ENCODE assay signal across 1 cellular context in the genomic region with DNA sequence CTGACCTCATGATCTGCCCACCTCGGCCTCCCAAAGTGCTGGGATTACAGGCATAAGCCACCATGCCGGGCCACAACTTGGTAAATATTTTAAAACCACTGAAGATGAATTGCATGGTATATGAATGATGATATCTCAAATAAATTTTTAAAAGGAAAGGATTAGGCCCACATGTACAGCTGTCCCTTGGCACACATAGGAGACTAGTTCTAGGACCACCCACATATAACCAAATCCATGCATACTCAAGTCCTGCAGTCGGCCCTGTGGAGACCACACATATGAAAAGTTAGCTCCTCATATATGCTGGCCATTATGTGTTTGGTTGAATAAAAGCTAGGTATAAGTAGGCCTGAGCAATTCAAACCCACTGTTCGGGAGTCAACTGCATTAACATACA.
TF ChIP-seq lines count a peak whose summit lies in the region.

No MANE protein-coding gene starts in this region.

TF ChIP-seq in HepG2, 621 proteins besides CTCF, POLR2A, EP300 and RAD21:
- TF ChIP-seq, protein P1, sequence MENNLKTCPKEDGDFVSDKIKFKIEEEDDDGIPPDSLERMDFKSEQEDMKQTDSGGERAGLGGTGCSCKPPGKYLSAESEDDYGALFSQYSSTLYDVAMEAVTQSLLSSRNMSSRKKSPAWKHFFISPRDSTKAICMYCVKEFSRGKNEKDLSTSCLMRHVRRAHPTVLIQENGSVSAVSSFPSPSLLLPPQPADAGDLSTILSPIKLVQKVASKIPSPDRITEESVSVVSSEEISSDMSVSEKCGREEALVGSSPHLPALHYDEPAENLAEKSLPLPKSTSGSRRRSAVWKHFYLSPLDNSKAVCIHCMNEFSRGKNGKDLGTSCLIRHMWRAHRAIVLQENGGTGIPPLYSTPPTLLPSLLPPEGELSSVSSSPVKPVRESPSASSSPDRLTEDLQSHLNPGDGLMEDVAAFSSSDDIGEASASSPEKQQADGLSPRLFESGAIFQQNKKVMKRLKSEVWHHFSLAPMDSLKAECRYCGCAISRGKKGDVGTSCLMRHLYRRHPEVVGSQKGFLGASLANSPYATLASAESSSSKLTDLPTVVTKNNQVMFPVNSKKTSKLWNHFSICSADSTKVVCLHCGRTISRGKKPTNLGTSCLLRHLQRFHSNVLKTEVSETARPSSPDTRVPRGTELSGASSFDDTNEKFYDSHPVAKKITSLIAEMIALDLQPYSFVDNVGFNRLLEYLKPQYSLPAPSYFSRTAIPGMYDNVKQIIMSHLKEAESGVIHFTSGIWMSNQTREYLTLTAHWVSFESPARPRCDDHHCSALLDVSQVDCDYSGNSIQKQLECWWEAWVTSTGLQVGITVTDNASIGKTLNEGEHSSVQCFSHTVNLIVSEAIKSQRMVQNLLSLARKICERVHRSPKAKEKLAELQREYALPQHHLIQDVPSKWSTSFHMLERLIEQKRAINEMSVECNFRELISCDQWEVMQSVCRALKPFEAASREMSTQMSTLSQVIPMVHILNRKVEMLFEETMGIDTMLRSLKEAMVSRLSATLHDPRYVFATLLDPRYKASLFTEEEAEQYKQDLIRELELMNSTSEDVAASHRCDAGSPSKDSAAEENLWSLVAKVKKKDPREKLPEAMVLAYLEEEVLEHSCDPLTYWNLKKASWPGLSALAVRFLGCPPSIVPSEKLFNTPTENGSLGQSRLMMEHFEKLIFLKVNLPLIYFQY (CRISPR knock-in tag; IDR thresholded peaks at IDR 0.05; ENCODE audit: borderline replicate concordance): no peak
- TF ChIP-seq GPN1 (CRISPR knock-in tag; IDR thresholded peaks at IDR 0.05; ENCODE audit: borderline replicate concordance) (no peak), ZBTB38 (CRISPR knock-in tag; IDR thresholded peaks at IDR 0.05) (no peak), KLF9 (CRISPR knock-in tag; IDR thresholded peaks at IDR 0.05; ENCODE audit: low read depth) (no peak), ZKSCAN5 (CRISPR knock-in tag; IDR thresholded peaks at IDR 0.05) (no peak), ZNF34 (CRISPR knock-in tag; IDR thresholded peaks at IDR 0.05; ENCODE audit: borderline replicate concordance) (no peak), SAP130 (CRISPR knock-in tag; IDR thresholded peaks at IDR 0.05; ENCODE audit: low read depth) (no peak), HMG20B (CRISPR knock-in tag; conservative IDR thresholded peaks at IDR 0.05) (no peak), TRIM24 (CRISPR knock-in tag; IDR thresholded peaks at IDR 0.05) (no peak), ISL2 (CRISPR knock-in tag; IDR thresholded peaks at IDR 0.05) (no peak), SMAD1 (CRISPR knock-in tag; IDR thresholded peaks at IDR 0.05; ENCODE audit: borderline replicate concordance, low read depth) (no peak)
- TF ChIP-seq, protein P2, sequence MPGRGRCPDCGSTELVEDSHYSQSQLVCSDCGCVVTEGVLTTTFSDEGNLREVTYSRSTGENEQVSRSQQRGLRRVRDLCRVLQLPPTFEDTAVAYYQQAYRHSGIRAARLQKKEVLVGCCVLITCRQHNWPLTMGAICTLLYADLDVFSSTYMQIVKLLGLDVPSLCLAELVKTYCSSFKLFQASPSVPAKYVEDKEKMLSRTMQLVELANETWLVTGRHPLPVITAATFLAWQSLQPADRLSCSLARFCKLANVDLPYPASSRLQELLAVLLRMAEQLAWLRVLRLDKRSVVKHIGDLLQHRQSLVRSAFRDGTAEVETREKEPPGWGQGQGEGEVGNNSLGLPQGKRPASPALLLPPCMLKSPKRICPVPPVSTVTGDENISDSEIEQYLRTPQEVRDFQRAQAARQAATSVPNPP (CRISPR knock-in tag; IDR thresholded peaks at IDR 0.05): no peak
- TF ChIP-seq, protein P3, sequence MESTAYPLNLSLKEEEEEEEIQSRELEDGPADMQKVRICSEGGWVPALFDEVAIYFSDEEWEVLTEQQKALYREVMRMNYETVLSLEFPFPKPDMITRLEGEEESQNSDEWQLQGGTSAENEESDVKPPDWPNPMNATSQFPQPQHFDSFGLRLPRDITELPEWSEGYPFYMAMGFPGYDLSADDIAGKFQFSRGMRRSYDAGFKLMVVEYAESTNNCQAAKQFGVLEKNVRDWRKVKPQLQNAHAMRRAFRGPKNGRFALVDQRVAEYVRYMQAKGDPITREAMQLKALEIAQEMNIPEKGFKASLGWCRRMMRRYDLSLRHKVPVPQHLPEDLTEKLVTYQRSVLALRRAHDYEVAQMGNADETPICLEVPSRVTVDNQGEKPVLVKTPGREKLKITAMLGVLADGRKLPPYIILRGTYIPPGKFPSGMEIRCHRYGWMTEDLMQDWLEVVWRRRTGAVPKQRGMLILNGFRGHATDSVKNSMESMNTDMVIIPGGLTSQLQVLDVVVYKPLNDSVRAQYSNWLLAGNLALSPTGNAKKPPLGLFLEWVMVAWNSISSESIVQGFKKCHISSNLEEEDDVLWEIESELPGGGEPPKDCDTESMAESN (CRISPR knock-in tag; conservative IDR thresholded peaks at IDR 0.05): no peak
